Comparison of ENCODE assay signal across 8 cellular contexts in genomic region chr16:30395992-30396560, GRCh38. TPM values are rescaled to one million over a fixed set of nuclear protein-coding genes. Genes with fewer than 3 reads are reported as not detected.
DNase-seq lines count a peak whose midpoint lies in the region; ATAC-seq and TF ChIP-seq lines count a peak whose summit lies in the region.

No MANE protein-coding gene starts in this region.

- peaks cover 15% of the 10 kb centered on the region; the same call in 1 of the 2 replicates for H4K20me1 ChIP-seq in GM23338 (replicated peaks; ENCODE audit: insufficient read depth)

- H3K9me3 Mint-ChIP-seq in GM23338 = no peaks in the 10 kb centered on the region

- H3K4me1 ChIP-seq in GM23338 (ENCODE audit: insufficient read depth) (peaks cover 33% of the 10 kb centered on the region), neuron (ENCODE audit: insufficient read depth, low read length) (peaks cover 36% of the 10 kb centered on the region)

- H3K27me3 ChIP-seq in GM23338 (ENCODE audit: insufficient read depth) (no peaks in the 10 kb centered on the region), dorsolateral prefrontal cortex (no peaks in the 10 kb centered on the region), neuron (ENCODE audit: insufficient read depth, low read length) (no peaks in the 10 kb centered on the region)

- H3K27ac ChIP-seq in GM23338 (ENCODE audit: low read depth) (peak overlapping the region; percentile 92), dorsolateral prefrontal cortex (peak overlapping the region in 58 of 59 donors; percentile 18 to 94 (median 83))

- no peaks in the 10 kb centered on the region for H3K9me3 ChIP-seq in neuron (ENCODE audit: low read length)

- peak overlapping the region; percentile 90 for H3K4me3 Mint-ChIP-seq in GM23338

- H3K79me2 ChIP-seq in GM23338 (replicated peaks; ENCODE audit: insufficient read depth) = peaks cover 20% of the 10 kb centered on the region

- peaks cover 17% of the 10 kb centered on the region for H3K27me3 Mint-ChIP-seq in GM23338 (ENCODE audit: insufficient read depth, low read depth, poor library complexity)

- H3K36me3 Mint-ChIP-seq in GM23338 (ENCODE audit: low read depth) = peaks cover 35% of the 10 kb centered on the region

- peak overlapping the region; percentile 15 for H3K27ac Mint-ChIP-seq in GM23338

- no peak overlapping the region for H2AFZ ChIP-seq in GM23338
- H2AFZ ChIP-seq in neuron (ENCODE audit: low read depth, low read length) = no peak overlapping the region

- no peak for ATAC-seq in GM23338
- no peak for ATAC-seq in GM19351 (IDR thresholded peaks at IDR 0.05; ENCODE audit: unreplicated experiment)
- ATAC-seq in GM19452 (IDR thresholded peaks at IDR 0.05; ENCODE audit: unreplicated experiment) = no peak
- no peak for ATAC-seq in GM18858 (IDR thresholded peaks at IDR 0.05; ENCODE audit: unreplicated experiment)
- ATAC-seq in HG02623 (IDR thresholded peaks at IDR 0.05; ENCODE audit: unreplicated experiment) = no peak

- DNase-seq in GM23338 (ENCODE audit: low spot score) (no peak), NCI-H2227 treated with DMSO at 0.1 percent for 48 hours (lab: John Stamatoyannopoulos, UW) (peak; percentile 21), dorsolateral prefrontal cortex (no peak)

- peaks cover 48% of the 10 kb centered on the region for H3F3A ChIP-seq in GM23338 (replicated peaks; ENCODE audit: low read depth)

- peaks cover 9% of the 10 kb centered on the region; the same call in 1 of the 2 replicates for H3K36me3 ChIP-seq in GM23338 (ENCODE audit: insufficient read depth)
- peaks cover 25% of the 10 kb centered on the region for H3K36me3 ChIP-seq in neuron (ENCODE audit: insufficient read depth, low read length)

- peak overlapping the region; percentile 94 for H3K4me2 ChIP-seq in GM23338

- H3K4me3 ChIP-seq in GM23338 (peak overlapping the region; percentile 96), dorsolateral prefrontal cortex (peak overlapping the region; percentile 64 to 99 (median 88)), neuron (ENCODE audit: low read length) (peak overlapping the region; percentile 67)

- peaks cover 37% of the 10 kb centered on the region for H3K4me1 Mint-ChIP-seq in GM23338

- no peaks in the 10 kb centered on the region for H3K9me2 ChIP-seq in GM23338 (ENCODE audit: insufficient read depth)

- TF ChIP-seq CTCF in GM23338 (conservative IDR thresholded peaks at IDR 0.05; ENCODE audit: low read depth in 2 of 2) (no peak), dorsolateral prefrontal cortex (IDR thresholded peaks at IDR 0.05 in 54 of 56, conservative IDR thresholded peaks at IDR 0.05 in 2 of 56; ENCODE audit: low read depth in 1 of 56, partially characterized antibody in 56 of 56) (no peak)

- intact Hi-C loops in dorsolateral prefrontal cortex (cut with DNase I) = loop anchor here (2.0 to 10.0 kb wide), 3 partner anchors 17 to 329 kb away; partner anchors contain the start of genes ALDOA (in 1 of the 2), TBX6 (in 1 of the 2) and YPEL3 (in 1 of the 2)

TF ChIP-seq in GM23338, 12 proteins besides CTCF, POLR2A, EP300 and RAD21 (continues in another document):
- TF ChIP-seq CREB1 (CRISPR knock-in tag; IDR thresholded peaks at IDR 0.05; ENCODE audit: low read depth) (no peak), POLR2AphosphoS5 (IDR thresholded peaks at IDR 0.05; ENCODE audit: low read depth) (no peak), EZH2 (IDR thresholded peaks at IDR 0.05; ENCODE audit: low read depth, unreplicated experiment) (no peak), STAT1 (IDR thresholded peaks at IDR 0.05; ENCODE audit: unreplicated experiment) (no peak), ZNF331 (CRISPR knock-in tag; IDR thresholded peaks at IDR 0.05; ENCODE audit: low read depth) (no peak)
- TF ChIP-seq, protein P1, sequence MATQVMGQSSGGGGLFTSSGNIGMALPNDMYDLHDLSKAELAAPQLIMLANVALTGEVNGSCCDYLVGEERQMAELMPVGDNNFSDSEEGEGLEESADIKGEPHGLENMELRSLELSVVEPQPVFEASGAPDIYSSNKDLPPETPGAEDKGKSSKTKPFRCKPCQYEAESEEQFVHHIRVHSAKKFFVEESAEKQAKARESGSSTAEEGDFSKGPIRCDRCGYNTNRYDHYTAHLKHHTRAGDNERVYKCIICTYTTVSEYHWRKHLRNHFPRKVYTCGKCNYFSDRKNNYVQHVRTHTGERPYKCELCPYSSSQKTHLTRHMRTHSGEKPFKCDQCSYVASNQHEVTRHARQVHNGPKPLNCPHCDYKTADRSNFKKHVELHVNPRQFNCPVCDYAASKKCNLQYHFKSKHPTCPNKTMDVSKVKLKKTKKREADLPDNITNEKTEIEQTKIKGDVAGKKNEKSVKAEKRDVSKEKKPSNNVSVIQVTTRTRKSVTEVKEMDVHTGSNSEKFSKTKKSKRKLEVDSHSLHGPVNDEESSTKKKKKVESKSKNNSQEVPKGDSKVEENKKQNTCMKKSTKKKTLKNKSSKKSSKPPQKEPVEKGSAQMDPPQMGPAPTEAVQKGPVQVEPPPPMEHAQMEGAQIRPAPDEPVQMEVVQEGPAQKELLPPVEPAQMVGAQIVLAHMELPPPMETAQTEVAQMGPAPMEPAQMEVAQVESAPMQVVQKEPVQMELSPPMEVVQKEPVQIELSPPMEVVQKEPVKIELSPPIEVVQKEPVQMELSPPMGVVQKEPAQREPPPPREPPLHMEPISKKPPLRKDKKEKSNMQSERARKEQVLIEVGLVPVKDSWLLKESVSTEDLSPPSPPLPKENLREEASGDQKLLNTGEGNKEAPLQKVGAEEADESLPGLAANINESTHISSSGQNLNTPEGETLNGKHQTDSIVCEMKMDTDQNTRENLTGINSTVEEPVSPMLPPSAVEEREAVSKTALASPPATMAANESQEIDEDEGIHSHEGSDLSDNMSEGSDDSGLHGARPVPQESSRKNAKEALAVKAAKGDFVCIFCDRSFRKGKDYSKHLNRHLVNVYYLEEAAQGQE (IDR thresholded peaks at IDR 0.05; ENCODE audit: unreplicated experiment) = no peak

RNA-seq across cellular contexts. Expression of gene ZNF48, which starts 0.9 kb away (rescaled TPM):
- 37.9 and 44.3 TPM in 2 replicates for total RNA-seq in GM23338 (2014; rRNA removed; shearing (Covaris generic))
- 4.8 and 6.2 TPM in 2 replicates for polyA plus RNA-seq in GM23338 (2016; fragmentation: Nextera tagmentation; extraction: Ambion mirVana)
- 10 to 100 TPM; 10.1 to 24.9 (median 16.6) TPM for total RNA-seq in dorsolateral prefrontal cortex

RNA-seq across cellular contexts. Expression of gene ZNF771, which starts 11.3 kb away (rescaled TPM):
- 12.0 and 16.1 TPM in 2 replicates for total RNA-seq in GM23338 (2014; rRNA removed; shearing (Covaris generic))
- polyA plus RNA-seq in GM23338 (2016; fragmentation: Nextera tagmentation; extraction: Ambion mirVana) = 10.8 and 12.7 TPM in 2 replicates
- total RNA-seq in dorsolateral prefrontal cortex = 10 to 100 TPM; 15.2 to 48.7 (median 27.1) TPM

RNA-seq across cellular contexts. Expression of gene SEPTIN1, which starts 13.7 kb away (rescaled TPM):
- total RNA-seq in GM23338 (2014; rRNA removed; shearing (Covaris generic)) = 0.21 and 0.35 TPM in 2 replicates
- 3.3 and 3.9 TPM in 2 replicates for polyA plus RNA-seq in GM23338 (2016; fragmentation: Nextera tagmentation; extraction: Ambion mirVana)
- 1 to 10 TPM; 1.6 to 8.3 (median 4.0) TPM for total RNA-seq in dorsolateral prefrontal cortex

RNA-seq across cellular contexts. Expression of gene MYL11, which starts 21.5 kb away (rescaled TPM):
- total RNA-seq in GM23338 (2014; rRNA removed; shearing (Covaris generic)) = not detected in 2 replicates
- polyA plus RNA-seq in GM23338 (2016; fragmentation: Nextera tagmentation; extraction: Ambion mirVana) = 3.5 and 7.3 TPM in 2 replicates
- total RNA-seq in dorsolateral prefrontal cortex = 1 to 10 TPM in 12 of 120 experiments, under 1 TPM in 1, not detected in 107; 0.95 to 3.8 (median 2.0) TPM

RNA-seq across cellular contexts. Expression of gene TBC1D10B, which starts 25.8 kb away (rescaled TPM):
- total RNA-seq in GM23338 (2014; rRNA removed; shearing (Covaris generic)) = 19.6 and 30.8 TPM in 2 replicates
- polyA plus RNA-seq in GM23338 (2016; fragmentation: Nextera tagmentation; extraction: Ambion mirVana) = 13.3 TPM in 2 replicates
- 10 to 100 TPM; 50.3 to 87.6 (median 67.1) TPM for total RNA-seq in dorsolateral prefrontal cortex
